Comparison of ENCODE assay signal across 23 cellular contexts in genomic region chr19:6101991-6102390, GRCh38. TPM values are rescaled to one million over a fixed set of nuclear protein-coding genes. Genes with fewer than 3 reads are reported as not detected.
DNase-seq lines count a peak whose midpoint lies in the region; ATAC-seq, FAIRE-seq and TF ChIP-seq lines count a peak whose summit lies in the region.
"Had no signal": no experiment of that assay in that cellular context is flagged by ENCODE, and none has a peak within 500 bp of the region (broad histone marks: within the 10 kb centered on the region; RNA-seq: fewer than 3 reads in every experiment).

No MANE protein-coding gene starts in this region.

- no peak overlapping the region for H2AFZ ChIP-seq in GM23248
- H2AFZ ChIP-seq in HepG2 (ENCODE audit: low read length), result no peak overlapping the region

- peaks cover 67% of the 10 kb centered on the region for H3K79me2 ChIP-seq in GM23248 (ENCODE audit: insufficient read depth)
- no peaks in the 10 kb centered on the region for H3K79me2 ChIP-seq in HepG2 (ENCODE audit: insufficient read depth, low read length)

- TF ChIP-seq CTCF in NB4 (IDR thresholded peaks at IDR 0.05; ENCODE audit: low read depth, low read length) (no peak), osteocyte (IDR thresholded peaks at IDR 0.05) (no peak), HepG2 (CRISPR knock-in tag; IDR thresholded peaks at IDR 0.05) (no peak)

- H3K36me3 Mint-ChIP-seq in dendritic cell treated with granulocyte-macrophage colony-stimulating factor and Interleukin-4, amounts not matched to agents 40 ng/mL and 50 ng/mL, for 4 days (ENCODE audit: low read depth), result no peaks in the 10 kb centered on the region
- H3K36me3 Mint-ChIP-seq in osteocyte (ENCODE audit: unreplicated experiment), result no peaks in the 10 kb centered on the region

- H3K9me3 ChIP-seq in GM23248 (ENCODE audit: low read depth) (no peaks in the 10 kb centered on the region), HepG2 (ENCODE audit: low read length) (no peaks in the 10 kb centered on the region)

- H3K4me3 ChIP-seq in GM23248, result no peak overlapping the region
- no peak overlapping the region for H3K4me3 ChIP-seq in NB4 (ENCODE audit: low read depth, low read length)
- no peak overlapping the region for H3K4me3 ChIP-seq in HepG2 (replicated peaks in 1 of 3; ENCODE audit: insufficient read depth in 1 of 3, low read depth in 2 of 3, low read length in 3 of 3)

- no peaks in the 10 kb centered on the region for H3K9me2 ChIP-seq in GM23248 (ENCODE audit: insufficient read depth)

- 97 to 100% methylated on average over 3 of the region's 3 CpGs for WGBS in GM23248 (ENCODE audit: low coverage in 1 of 2, low lambda C conversion rate in 2 of 2, missing lambda C conversion rate in 2 of 2), 2 experiments
- WGBS in HepG2 (ENCODE audit: low lambda C conversion rate), result 88% methylated on average over 3 of the region's 3 CpGs

- CTCF ChIA-PET in HepG2 (lab: Yijun Ruan, JAX; ENCODE audit: low intra/inter-chr PET ratio, low total read pairs), result no interaction called here

- no peaks in the 10 kb centered on the region for H3K27me3 Mint-ChIP-seq in dendritic cell treated with granulocyte-macrophage colony-stimulating factor and Interleukin-4, amounts not matched to agents 40 ng/mL and 50 ng/mL, for 4 days
- H3K27me3 Mint-ChIP-seq in osteocyte (ENCODE audit: unreplicated experiment), result no peaks in the 10 kb centered on the region
- H3K27me3 Mint-ChIP-seq: activated naive CD4-positive, alpha-beta T cell treated with anti-CD3 and anti-CD28 coated beads, Interleukin-2, amount 50 U/mL, for 24 hours had no signal

- no peak for DNase-seq in GM23248
- peak; percentile 53 for DNase-seq in NB4 (ENCODE audit: low read depth)
- DNase-seq in osteocyte (ENCODE audit: extremely low spot score, unreplicated experiment), result no peak
- no peak for DNase-seq in NCI-H1930 (lab: John Stamatoyannopoulos, UW)
- DNase-seq in DMS79 treated with DMSO at 0.1 percent for 48 hours (lab: John Stamatoyannopoulos, UW), result no peak
- DNase-seq in HepG2 (ENCODE audit: low spot score), result no peak
- DNase-seq: activated T-cell treated with anti-CD3 and anti-CD28 coated beads, Interleukin-2, amount 50 U/mL, for 48 hours; effector memory CD8-positive, alpha-beta T cell; NCI-H1092; NCI-H2029 treated with DMSO at 0.1 percent for 48 hours; NCI-H446; NK-92 treated with Interleukin-12 subunit alpha and Interleukin-12 subunit beta, amount 100 ng/mL, for 24 hours; nucleus accumbens; stimulated activated CD8-positive, alpha-beta memory T cell treated with anti-CD3 and anti-CD28 coated beads, Interleukin-4, amount 100 ng/mL, for 48 hours; substantia nigra had no signal

- H3K4me2 ChIP-seq in GM23248 (ENCODE audit: unreplicated experiment) (no peak overlapping the region), HepG2 (ENCODE audit: low read depth, low read length) (no peak overlapping the region)

- BruUV-seq in HepG2 (replicated peaks; lab: Mats Ljungman, UMichigan), result no TSS peak

- H3K27ac ChIP-seq in GM23248, result peak overlapping the region; percentile 93; the same call in 1 of the 2 replicates
- H3K27ac ChIP-seq in HepG2 (ENCODE audit: extremely low read length, insufficient read depth, low read length), result no peak overlapping the region
- H3K27ac ChIP-seq: C4-2B had no signal

- ATAC-seq in HG03039 (IDR thresholded peaks at IDR 0.05; ENCODE audit: unreplicated experiment) (no peak), HepG2 (no peak)
- ATAC-seq: effector memory CD8-positive, alpha-beta T cell had no signal

- H4K20me1 ChIP-seq in GM23248 (ENCODE audit: insufficient read depth) (no peaks in the 10 kb centered on the region), HepG2 (ENCODE audit: insufficient read depth, low read length) (no peaks in the 10 kb centered on the region)

- POLR2A ChIA-PET in HepG2 (lab: Yijun Ruan, JAX), result no interaction called here

- in situ Hi-C loops in GM23248 (cut with MboI), result loop anchor here (10.0 kb wide), 1 partner anchor 47 kb away; no protein-coding TSS in a partner anchor
- in situ Hi-C loops in HepG2 (cut with HindIII; ENCODE audit: extremely low pct_ligation_motif_present, low pct_unique_long_range_greater_than_20kb), result no loop called here

- no peak for TF ChIP-seq RAD21 in HepG2 (CRISPR knock-in tag; IDR thresholded peaks at IDR 0.05)

- H3K9me3 Mint-ChIP-seq in dendritic cell treated with granulocyte-macrophage colony-stimulating factor and Interleukin-4, amounts not matched to agents 40 ng/mL and 50 ng/mL, for 4 days, result no peaks in the 10 kb centered on the region
- no peaks in the 10 kb centered on the region for H3K9me3 Mint-ChIP-seq in osteocyte (ENCODE audit: unreplicated experiment)

- peak overlapping the region; percentile 20 for H3K27ac Mint-ChIP-seq in dendritic cell treated with granulocyte-macrophage colony-stimulating factor and Interleukin-4, amounts not matched to agents 40 ng/mL and 50 ng/mL, for 4 days
- H3K27ac Mint-ChIP-seq in osteocyte (ENCODE audit: unreplicated experiment), result peak overlapping the region; percentile 68
- H3K27ac Mint-ChIP-seq: activated naive CD4-positive, alpha-beta T cell treated with anti-CD3 and anti-CD28 coated beads, Interleukin-2, amount 50 U/mL, for 24 hours; effector memory CD8-positive, alpha-beta T cell had no signal

- no peak overlapping the region for H3K4me3 Mint-ChIP-seq in dendritic cell treated with granulocyte-macrophage colony-stimulating factor and Interleukin-4, amounts not matched to agents 40 ng/mL and 50 ng/mL, for 4 days
- H3K4me3 Mint-ChIP-seq in osteocyte (ENCODE audit: unreplicated experiment), result no peak overlapping the region
- H3K4me3 Mint-ChIP-seq: effector memory CD8-positive, alpha-beta T cell had no signal

- no peak for FAIRE-seq in HepG2 (lab: Jason Lieb, UNC)
- FAIRE-seq: TTC549 had no signal

- TF ChIP-seq EP300 in HepG2 (IDR thresholded peaks at IDR 0.05; ENCODE audit: low read depth in 2 of 2, low read length in 2 of 2) (no peak), HepG2 (CRISPR knock-in tag; IDR thresholded peaks at IDR 0.05; ENCODE audit: borderline replicate concordance) (no peak)

- no peak for TF ChIP-seq POLR2A in NB4 (IDR thresholded peaks at IDR 0.05; ENCODE audit: extremely low read depth, insufficient read length)
- TF ChIP-seq POLR2A in HepG2 (IDR thresholded peaks at IDR 0.05; ENCODE audit: insufficient read depth in 1 of 2, low read depth in 2 of 2, low read length in 2 of 2), result no peak

- intact Hi-C loops in dendritic cell treated with granulocyte-macrophage colony-stimulating factor and Interleukin-4, amounts not matched to agents 40 ng/mL and 50 ng/mL, for 4 days (cut with micrococcal nuclease), result loop anchor here (5.0 kb wide), 1 partner anchor 45 kb away; no protein-coding TSS in a partner anchor
- intact Hi-C loops in HepG2 (cut with micrococcal nuclease; ENCODE audit: unreplicated experiment), result no loop called here

- H3K4me1 ChIP-seq in GM23248 (ENCODE audit: insufficient read depth), result peaks cover 54% of the 10 kb centered on the region
- peaks cover 31% of the 10 kb centered on the region for H3K4me1 ChIP-seq in HepG2 (ENCODE audit: insufficient read depth, low read length)

- H3K9ac ChIP-seq in GM23248 (no peak overlapping the region), HepG2 (ENCODE audit: insufficient read depth, low read depth, low read length) (no peak overlapping the region)

- H3K27me3 ChIP-seq in GM23248 (replicated peaks; ENCODE audit: insufficient read depth) (no peaks in the 10 kb centered on the region), HepG2 (ENCODE audit: control insufficient read depth in 1 of 2, insufficient read depth in 2 of 2, low read length in 2 of 2) (no peaks in the 10 kb centered on the region; a peak in 1 of 5 replicates)

- H3K36me3 ChIP-seq in GM23248 (ENCODE audit: low read depth) (no peaks in the 10 kb centered on the region), HepG2 (replicated peaks in 1 of 2; ENCODE audit: control insufficient read depth in 1 of 2, insufficient read depth in 2 of 2, low read length in 2 of 2) (no peaks in the 10 kb centered on the region)

- peaks cover 40% of the 10 kb centered on the region for H3K4me1 Mint-ChIP-seq in dendritic cell treated with granulocyte-macrophage colony-stimulating factor and Interleukin-4, amounts not matched to agents 40 ng/mL and 50 ng/mL, for 4 days (ENCODE audit: low read depth)
- peaks cover 50% of the 10 kb centered on the region for H3K4me1 Mint-ChIP-seq in osteocyte (ENCODE audit: unreplicated experiment)

- peaks cover 37% of the 10 kb centered on the region for H3F3A ChIP-seq in GM23248 (ENCODE audit: insufficient read depth)

RNA-seq across cellular contexts. Expression of gene RFX2, which starts 8.3 kb away (rescaled TPM):
- 10.2 and 13.1 TPM in 2 replicates for total RNA-seq in GM23248 (2014; rRNA removed; shearing (Covaris generic))
- polyA plus RNA-seq in GM23248 (2016; fragmentation: Nextera tagmentation; extraction: Ambion mirVana) (11.3 and 11.7 TPM in 2 replicates), HepG2 (2011; rRNA removed) (2.4 and 3.3 TPM in 2 replicates)
- total RNA-seq in osteocyte (4.5 and 5.3 TPM in 2 replicates), HepG2 (2016; rRNA removed; fragmentation: Illumina TruSeq; extraction: Trizol) (1.3 and 2.8 TPM in 2 replicates)
- total RNA-seq in HepG2 (2016; cell fraction: cytosol; rRNA removed; fragmentation: Illumina TruSeq; extraction: Trizol; ENCODE audit: low read depth), result 2.6 and 7.1 TPM in 2 replicates
- total RNA-seq in HepG2 (2016; cell fraction: insoluble cytoplasmic fraction; rRNA removed; fragmentation: Illumina TruSeq; extraction: Trizol), result 1.5 and 2.5 TPM in 2 replicates
- total RNA-seq in HepG2 (2016; cell fraction: membrane; rRNA removed; fragmentation: Illumina TruSeq; extraction: Trizol), result 1.8 and 2.4 TPM in 2 replicates
- total RNA-seq in HepG2 (2016; cell fraction: nucleus; rRNA removed; fragmentation: Illumina TruSeq; extraction: Trizol), result 2.4 and 3.9 TPM in 2 replicates
- polyA plus RNA-seq in HepG2 (2011; cell fraction: cytosol; rRNA removed), result 1.5 and 2.4 TPM in 2 replicates
- polyA plus RNA-seq in HepG2 (2011; cell fraction: nucleus; rRNA removed), result 3.3 and 4.9 TPM in 2 replicates
- 1.1 and 2.1 TPM in 2 replicates for polyA plus RNA-seq in HepG2 (2012)
- 3.0 and 3.6 TPM in 2 replicates for polyA plus RNA-seq in HepG2 (2016; cell fraction: cytosol; fragmentation: Illumina TruSeq; extraction: Trizol; ENCODE audit: low read depth)
- polyA plus RNA-seq in HepG2 (2016; cell fraction: insoluble cytoplasmic fraction; fragmentation: Illumina TruSeq; extraction: Trizol; ENCODE audit: low read depth), result 1.2 and 1.3 TPM in 2 replicates
- polyA plus RNA-seq in HepG2 (2016; cell fraction: membrane; fragmentation: Illumina TruSeq; extraction: Trizol; ENCODE audit: low read depth), result 1.8 and 2.9 TPM in 2 replicates
- 3.0 and 6.2 TPM in 2 replicates for polyA plus RNA-seq in HepG2 (2016; cell fraction: nucleus; fragmentation: Illumina TruSeq; extraction: Trizol; ENCODE audit: insufficient read depth, low read depth)
- 5.3 and 9.1 TPM in 2 replicates for polyA minus RNA-seq in HepG2 (2011; rRNA and poly(A)+ RNA removed; ENCODE audit: low replicate concordance)
- 1.3 and 3.3 TPM in 2 replicates for polyA minus RNA-seq in HepG2 (2011; cell fraction: cytosol; rRNA and poly(A)+ RNA removed)
- 3.6 and 6.2 TPM in 2 replicates for polyA minus RNA-seq in HepG2 (2011; cell fraction: nucleus; rRNA and poly(A)+ RNA removed)

RNA-seq across cellular contexts. Expression of gene ACSBG2, which starts 33.5 kb away (rescaled TPM):
- not detected in 2 replicates for total RNA-seq in GM23248 (2014; rRNA removed; shearing (Covaris generic))
- polyA plus RNA-seq in GM23248 (2016; fragmentation: Nextera tagmentation; extraction: Ambion mirVana) (not detected in 2 replicates), HepG2 (2011; rRNA removed) (not detected in 2 replicates)
- total RNA-seq in osteocyte (not detected in 2 replicates), HepG2 (2016; rRNA removed; fragmentation: Illumina TruSeq; extraction: Trizol) (not detected in 2 replicates)
- total RNA-seq in HepG2 (2016; cell fraction: cytosol; rRNA removed; fragmentation: Illumina TruSeq; extraction: Trizol; ENCODE audit: low read depth), result not detected in 2 replicates
- total RNA-seq in HepG2 (2016; cell fraction: insoluble cytoplasmic fraction; rRNA removed; fragmentation: Illumina TruSeq; extraction: Trizol), result not detected in 2 replicates
- not detected in 2 replicates for total RNA-seq in HepG2 (2016; cell fraction: membrane; rRNA removed; fragmentation: Illumina TruSeq; extraction: Trizol)
- not detected in 2 replicates for total RNA-seq in HepG2 (2016; cell fraction: nucleus; rRNA removed; fragmentation: Illumina TruSeq; extraction: Trizol)
- not detected in 2 replicates for polyA plus RNA-seq in HepG2 (2011; cell fraction: cytosol; rRNA removed)
- not detected in 2 replicates for polyA plus RNA-seq in HepG2 (2011; cell fraction: nucleus; rRNA removed)
- polyA plus RNA-seq in HepG2 (2012), result 0.35 and 0.60 TPM in 2 replicates
- not detected in 2 replicates for polyA plus RNA-seq in HepG2 (2016; cell fraction: cytosol; fragmentation: Illumina TruSeq; extraction: Trizol; ENCODE audit: low read depth)
- polyA plus RNA-seq in HepG2 (2016; cell fraction: insoluble cytoplasmic fraction; fragmentation: Illumina TruSeq; extraction: Trizol; ENCODE audit: low read depth), result not detected in 2 replicates
- polyA plus RNA-seq in HepG2 (2016; cell fraction: membrane; fragmentation: Illumina TruSeq; extraction: Trizol; ENCODE audit: low read depth), result not detected in 2 replicates
- not detected in 2 replicates for polyA plus RNA-seq in HepG2 (2016; cell fraction: nucleus; fragmentation: Illumina TruSeq; extraction: Trizol; ENCODE audit: insufficient read depth, low read depth)
- not detected in 2 replicates for polyA minus RNA-seq in HepG2 (2011; rRNA and poly(A)+ RNA removed; ENCODE audit: low replicate concordance)
- not detected in 2 replicates for polyA minus RNA-seq in HepG2 (2011; cell fraction: cytosol; rRNA and poly(A)+ RNA removed)
- not detected in 2 replicates for polyA minus RNA-seq in HepG2 (2011; cell fraction: nucleus; rRNA and poly(A)+ RNA removed)
- total RNA-seq: activated CD8-positive, alpha-beta memory T cell treated with anti-CD3 and anti-CD28 coated beads for 36 hours; lower leg skin had no signal
- polyA plus RNA-seq: AG04450 had no signal
